21 cellular contexts compared by ENCODE assay signal in the genomic region with DNA sequence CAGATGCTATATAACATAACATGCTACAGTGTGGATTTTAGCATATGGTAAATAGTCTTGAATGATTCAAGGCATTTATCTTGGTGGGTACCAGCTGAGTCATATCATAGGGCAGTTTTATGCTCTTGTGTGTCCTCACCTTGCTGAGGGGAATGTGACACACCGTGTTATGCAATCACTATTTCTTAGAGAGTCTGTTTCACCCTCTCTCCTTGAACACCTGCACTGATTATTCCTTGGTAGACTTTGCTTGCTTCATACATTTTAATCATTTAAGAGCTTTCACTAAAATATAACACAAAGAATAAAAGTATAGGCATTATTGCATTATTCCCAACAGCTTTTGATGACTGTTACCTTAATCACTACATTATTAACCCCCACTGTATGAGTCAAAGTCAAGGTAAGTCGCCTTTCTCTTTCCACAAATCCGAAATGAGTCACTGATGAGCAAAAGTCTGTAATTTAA.
DNase-seq lines count a peak whose midpoint lies in the region; ATAC-seq, FAIRE-seq and TF ChIP-seq lines count a peak whose summit lies in the region.
"Had no signal": no experiment of that assay in that cellular context is flagged by ENCODE, and none has a peak within 500 bp of the region (broad histone marks: within the 10 kb centered on the region; RNA-seq: fewer than 3 reads in every experiment).

No MANE protein-coding gene starts in this region.

- H3K36me3 Mint-ChIP-seq in astrocyte (ENCODE audit: low read depth, unreplicated experiment): no peaks in the 10 kb centered on the region
- no peaks in the 10 kb centered on the region for H3K36me3 Mint-ChIP-seq in stimulated activated naive B cell treated with anti-CD40 and anti-IgM and Interleukin-4, amounts not matched to agents 10 μg/mL and 1 μg/mL and 100 μg/mL, for 72 hours
- H3K36me3 Mint-ChIP-seq: CD4-positive, CD25-positive, alpha-beta regulatory T cell; neural progenitor cell had no signal

- H3K9ac ChIP-seq in astrocyte (ENCODE audit: low read length): no peak overlapping the region
- H3K9ac ChIP-seq: neural progenitor cell had no signal

- H3K9me3 Mint-ChIP-seq in astrocyte (ENCODE audit: unreplicated experiment): no peaks in the 10 kb centered on the region
- H3K9me3 Mint-ChIP-seq in stimulated activated naive B cell treated with anti-CD40 and anti-IgM and Interleukin-4, amounts not matched to agents 10 μg/mL and 1 μg/mL and 100 μg/mL, for 72 hours: peaks cover 0 to 3% of the 10 kb centered on the region in 2 donors
- H3K9me3 Mint-ChIP-seq: H9, neural progenitor cell had no signal

- H4K20me1 ChIP-seq in astrocyte (ENCODE audit: insufficient read depth, low read length): no peaks in the 10 kb centered on the region

- H3K4me3 ChIP-seq in astrocyte (ENCODE audit: insufficient read depth, low read depth, low read length): peak overlapping the region; percentile 18
- H3K4me3 ChIP-seq in upper lobe of right lung: no peak overlapping the region
- H3K4me3 ChIP-seq: gastrocnemius medialis, MG63, neural progenitor cell, thoracic aorta had no signal

- H2AFZ ChIP-seq in astrocyte (ENCODE audit: low read depth, low read length): no peak overlapping the region
- H2AFZ ChIP-seq: neural progenitor cell had no signal

- intact Hi-C loops in upper lobe of right lung (cut with DNase I): no loop called here

- peak overlapping the region; percentile 78 for H3K4me2 ChIP-seq in astrocyte (ENCODE audit: low read length)
- H3K4me2 ChIP-seq: neural progenitor cell had no signal

- ATAC-seq in upper lobe of right lung: peak; percentile 83
- no peak for ATAC-seq in stimulated activated naive B cell treated with anti-CD40 and anti-IgM and Interleukin-4, amounts not matched to agents 10 μg/mL and 1 μg/mL and 100 μg/mL, for 72 hours (replicated peaks)
- ATAC-seq: gastrocnemius medialis, right cardiac atrium, T-helper 17 cell had no signal

- H3K4me1 ChIP-seq in astrocyte (ENCODE audit: insufficient read depth, low read length) (peaks cover 30% of the 10 kb centered on the region), upper lobe of right lung (no peaks in the 10 kb centered on the region)
- H3K4me1 ChIP-seq: gastrocnemius medialis, neural progenitor cell had no signal

- H3K4me1 Mint-ChIP-seq in astrocyte (ENCODE audit: low read depth, unreplicated experiment): peaks cover 13% of the 10 kb centered on the region
- no peaks in the 10 kb centered on the region for H3K4me1 Mint-ChIP-seq in stimulated activated naive B cell treated with anti-CD40 and anti-IgM and Interleukin-4, amounts not matched to agents 10 μg/mL and 1 μg/mL and 100 μg/mL, for 72 hours
- H3K4me1 Mint-ChIP-seq: CD4-positive, CD25-positive, alpha-beta regulatory T cell; T-helper 17 cell had no signal

- H3K27me3 Mint-ChIP-seq in astrocyte (ENCODE audit: low read depth, unreplicated experiment): no peaks in the 10 kb centered on the region
- H3K27me3 Mint-ChIP-seq in stimulated activated naive B cell treated with anti-CD40 and anti-IgM and Interleukin-4, amounts not matched to agents 10 μg/mL and 1 μg/mL and 100 μg/mL, for 72 hours: no peaks in the 10 kb centered on the region
- H3K27me3 Mint-ChIP-seq: CD4-positive, CD25-positive, alpha-beta regulatory T cell; T-helper 17 cell had no signal

- no peaks in the 10 kb centered on the region for H3K27me3 ChIP-seq in astrocyte (ENCODE audit: insufficient read depth, low read length)
- no peaks in the 10 kb centered on the region for H3K27me3 ChIP-seq in upper lobe of right lung
- H3K27me3 ChIP-seq: gastrocnemius medialis, MG63, neural progenitor cell had no signal

- no peaks in the 10 kb centered on the region for H3K36me3 ChIP-seq in astrocyte (ENCODE audit: insufficient read depth, low read length)
- no peaks in the 10 kb centered on the region for H3K36me3 ChIP-seq in upper lobe of right lung
- H3K36me3 ChIP-seq: gastrocnemius medialis, MG63, neural progenitor cell, thoracic aorta had no signal

- DNase-seq in HT1080 (ENCODE audit: low read depth) (peak; percentile 83), astrocyte (ENCODE audit: low read depth) (peak; percentile 52), glomerular visceral epithelial cell (ENCODE audit: extremely low spot score) (peak; percentile 44), upper lobe of right lung (no peak), NCI-H2081 treated with DMSO at 0.1 percent for 48 hours (lab: John Stamatoyannopoulos, UW) (no peak)
- no peak for DNase-seq in stimulated activated CD4-positive, alpha-beta T cell treated with anti-CD3 and anti-CD28 coated beads, Interleukin-4, amount 100 ng/mL, for 4 hours
- no peak for DNase-seq in stimulated activated naive B cell treated with anti-CD40 and anti-IgM and Interleukin-4, amounts not matched to agents 10 μg/mL and 1 μg/mL and 100 μg/mL, for 72 hours
- DNase-seq: activated naive CD4-positive, alpha-beta T cell; CD4-positive, CD25-positive, alpha-beta regulatory T cell; DND-41; effector memory CD4-positive, alpha-beta T cell; gastrocnemius medialis; H9; MG63; NCI-H2029; NCI-H774; right cardiac atrium; stimulated activated CD4-positive, alpha-beta T cell treated with anti-CD3 and anti-CD28 coated beads, Interleukin-2, amount 100 ng/mL, for 24 hours; T-helper 17 cell had no signal

- no peak for TF ChIP-seq CTCF in astrocyte (IDR thresholded peaks at IDR 0.05; ENCODE audit: insufficient read depth, low read depth, low read length)
- TF ChIP-seq CTCF in upper lobe of right lung (IDR thresholded peaks at IDR 0.05): no peak

- no peaks in the 10 kb centered on the region for H3K9me3 ChIP-seq in astrocyte (ENCODE audit: insufficient read depth, low read depth, low read length)
- no peaks in the 10 kb centered on the region for H3K9me3 ChIP-seq in upper lobe of right lung
- H3K9me3 ChIP-seq: gastrocnemius medialis, MG63, thoracic aorta had no signal

- H3K27ac ChIP-seq in astrocyte (ENCODE audit: low read depth, low read length) (peak overlapping the region; percentile 43), upper lobe of right lung (no peak overlapping the region)
- H3K27ac ChIP-seq: gastrocnemius medialis, neural progenitor cell, thoracic aorta had no signal

- H3K4me3 Mint-ChIP-seq in astrocyte (ENCODE audit: unreplicated experiment): no peak overlapping the region
- H3K4me3 Mint-ChIP-seq in stimulated activated naive B cell treated with anti-CD40 and anti-IgM and Interleukin-4, amounts not matched to agents 10 μg/mL and 1 μg/mL and 100 μg/mL, for 72 hours: no peak overlapping the region
- H3K4me3 Mint-ChIP-seq: H9, neural progenitor cell, T-helper 17 cell had no signal

- no peak overlapping the region for H3K27ac Mint-ChIP-seq in astrocyte (ENCODE audit: unreplicated experiment)
- no peak overlapping the region for H3K27ac Mint-ChIP-seq in stimulated activated naive B cell treated with anti-CD40 and anti-IgM and Interleukin-4, amounts not matched to agents 10 μg/mL and 1 μg/mL and 100 μg/mL, for 72 hours
- H3K27ac Mint-ChIP-seq: CD4-positive, CD25-positive, alpha-beta regulatory T cell; neural progenitor cell; T-helper 17 cell had no signal

- no peaks in the 10 kb centered on the region for H3K79me2 ChIP-seq in astrocyte (ENCODE audit: insufficient read depth, low read length)

- FAIRE-seq in astrocyte (lab: Jason Lieb, UNC): peak; percentile 65

Comparison
In these comparisons a context has a peak if more than half of its experiments do, and no peak if none do; other contexts are left out.
1. DNase-seq: peak in HT1080 (single experiment), astrocyte (single experiment) and glomerular visceral epithelial cell (single experiment); none in upper lobe of right lung (single experiment), stimulated activated CD4-positive, alpha-beta T cell treated with anti-CD3 and anti-CD28 coated beads, Interleukin-4, amount 100 ng/mL, for 4 hours (0 of 2), NCI-H2081 treated with DMSO at 0.1 percent for 48 hours (single experiment) and stimulated activated naive B cell treated with anti-CD40 and anti-IgM and Interleukin-4, amounts not matched to agents 10 μg/mL and 1 μg/mL and 100 μg/mL, for 72 hours (single experiment).